19 cellular contexts compared by ENCODE assay signal in the genomic region with DNA sequence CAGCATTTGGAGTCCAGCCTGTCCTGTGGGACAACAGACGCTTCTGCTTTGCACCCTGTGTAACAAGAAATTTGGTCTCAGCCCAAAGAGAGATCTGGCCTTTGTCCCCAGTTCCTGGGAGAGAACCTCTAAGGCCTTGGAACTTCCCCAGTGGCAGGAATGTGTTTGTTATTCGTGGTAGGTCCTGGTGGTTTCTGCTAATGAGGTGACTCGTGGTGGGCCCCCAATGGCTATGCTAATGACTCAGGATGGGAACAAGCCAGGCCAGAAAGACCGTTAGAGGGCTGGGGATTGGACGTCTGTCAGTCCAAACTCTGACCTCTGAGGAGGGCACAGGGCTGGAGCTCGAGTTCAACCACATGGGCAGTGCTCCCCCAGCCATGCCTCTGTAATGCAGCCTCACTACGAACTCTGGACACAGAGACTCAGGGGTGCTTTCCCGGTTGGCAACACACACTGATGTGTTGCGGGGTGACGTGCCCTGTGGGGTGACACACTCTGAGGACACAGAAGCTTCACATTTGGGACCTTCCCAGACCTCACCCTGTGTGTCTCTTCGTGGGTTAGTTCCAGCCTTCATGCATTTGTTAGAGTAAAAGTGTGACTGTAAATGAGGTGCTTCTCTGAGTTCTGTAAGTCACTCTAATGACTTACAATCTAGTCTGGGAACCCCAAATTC. TPM values are rescaled to one million over a fixed set of nuclear protein-coding genes. Genes with fewer than 3 reads are reported as not detected.
DNase-seq lines count a peak whose midpoint lies in the region; ATAC-seq and TF ChIP-seq lines count a peak whose summit lies in the region.
"Had no signal": no experiment of that assay in that cellular context is flagged by ENCODE, and none has a peak within 500 bp of the region (broad histone marks: within the 10 kb centered on the region; RNA-seq: fewer than 3 reads in every experiment).

No MANE protein-coding gene starts in this region.

- no peak overlapping the region for H4K5ac ChIP-seq in mesendoderm (ENCODE audit: low read length)

- peaks cover 3% of the 10 kb centered on the region for H3K27me3 Mint-ChIP-seq in endodermal cell (ENCODE audit: insufficient read depth)

- no peak overlapping the region for H2BK5ac ChIP-seq in mesendoderm (ENCODE audit: low read length)

- no peak overlapping the region for H3K56ac ChIP-seq in mesendoderm (ENCODE audit: low read length)

- H2BK15ac ChIP-seq in mesendoderm (replicated peaks; ENCODE audit: low read depth): no peak overlapping the region

- H3K36me3 ChIP-seq in endodermal cell (ENCODE audit: control insufficient read depth, insufficient read depth, low read length): no peaks in the 10 kb centered on the region
- H3K36me3 ChIP-seq in mesendoderm (ENCODE audit: control insufficient read depth, insufficient read depth, low read length): no peaks in the 10 kb centered on the region
- H3K36me3 ChIP-seq: ovary had no signal

- no peak overlapping the region for H2AK5ac ChIP-seq in mesendoderm (ENCODE audit: low read length)

- H2BK120ac ChIP-seq in mesendoderm (ENCODE audit: low read depth, low read length): no peak overlapping the region

- WGBS in endodermal cell (ENCODE audit: insufficient coverage in 1 of 2, insufficient read length in 1 of 2), 2 experiments: 66 to 69% methylated on average over 7 to 11 of the region's 11 CpGs
- no CpG with 5 or more reads among the region's 11 CpGs for WGBS in mesendoderm (ENCODE audit: extremely low coverage, insufficient coverage, low lambda C conversion rate)

- TF ChIP-seq CTCF in endodermal cell (conservative IDR thresholded peaks at IDR 0.05): peak; percentile 52

- no peak overlapping the region for H3K18ac ChIP-seq in mesendoderm (ENCODE audit: low read length)

- no peak overlapping the region for H3K4me3 Mint-ChIP-seq in endodermal cell

- no peaks in the 10 kb centered on the region for H3K79me2 ChIP-seq in mesendoderm (ENCODE audit: control insufficient read depth, insufficient read depth, low read length)

- H3K27ac ChIP-seq in endodermal cell (ENCODE audit: low read depth, low read length) (no peak overlapping the region), mesendoderm (ENCODE audit: low read depth, low read length) (no peak overlapping the region)
- H3K27ac ChIP-seq: ovary had no signal

- H3K23ac ChIP-seq in mesendoderm (ENCODE audit: low read length): no peak overlapping the region

- H3K9me3 Mint-ChIP-seq in endodermal cell: no peaks in the 10 kb centered on the region

- no peaks in the 10 kb centered on the region for H3K9me3 ChIP-seq in endodermal cell (ENCODE audit: control insufficient read depth, low read length)
- H3K9me3 ChIP-seq: Caco-2, ovary had no signal

- H3K4ac ChIP-seq in mesendoderm (ENCODE audit: low read depth, low read length): no peak overlapping the region

- H3K4me3 ChIP-seq in endodermal cell (ENCODE audit: low read length) (no peak overlapping the region), mesendoderm (ENCODE audit: low read length) (no peak overlapping the region)
- H3K4me3 ChIP-seq: ovary had no signal

- no peak overlapping the region for H4K8ac ChIP-seq in mesendoderm (ENCODE audit: low read depth, low read length)

- H3K36me3 Mint-ChIP-seq in endodermal cell (ENCODE audit: low read depth): no peaks in the 10 kb centered on the region

- H3K9ac ChIP-seq in endodermal cell (ENCODE audit: extremely low read depth, low read length, poor library complexity, severe bottlenecking) (no peak overlapping the region), mesendoderm (ENCODE audit: low read length) (no peak overlapping the region)

- DNase-seq in AG20443 (ENCODE audit: low spot score): peak; percentile 11
- DNase-seq in HS-5 (ENCODE audit: low read depth): peak; percentile 23
- DNase-seq in endodermal cell: peak; percentile 87
- DNase-seq in mesendoderm: peak; percentile 75
- no peak for DNase-seq in DMS53 (lab: John Stamatoyannopoulos, UW)
- no peak for DNase-seq in DMS153 treated with DMSO at 0.1 percent for 48 hours (lab: John Stamatoyannopoulos, UW; ENCODE audit: unreplicated experiment)
- DNase-seq: activated CD4-positive, CD25-positive, alpha-beta regulatory T cell; amygdala; foreskin melanocyte; NCI-H146; ovary had no signal

- H3K27me3 ChIP-seq in endodermal cell (ENCODE audit: control insufficient read depth, insufficient read depth, low read length, poor library complexity, severe bottlenecking) (no peaks in the 10 kb centered on the region), mesendoderm (ENCODE audit: insufficient read depth, low read length, poor library complexity) (no peaks in the 10 kb centered on the region)
- H3K27me3 ChIP-seq: ovary had no signal

- no peaks in the 10 kb centered on the region for H3K79me1 ChIP-seq in mesendoderm (ENCODE audit: low read length)

- peaks cover 4% of the 10 kb centered on the region for H3K4me1 Mint-ChIP-seq in endodermal cell

- no peak overlapping the region for H3K4me2 ChIP-seq in mesendoderm (ENCODE audit: low read length)

- ATAC-seq in HG03469 (IDR thresholded peaks at IDR 0.05; ENCODE audit: unreplicated experiment): no peak
- ATAC-seq in GM18519 (IDR thresholded peaks at IDR 0.05; ENCODE audit: low FRiP score, unreplicated experiment): no peak

- no peak overlapping the region for H3K27ac Mint-ChIP-seq in endodermal cell

- H3K4me1 ChIP-seq in endodermal cell (ENCODE audit: control insufficient read depth, insufficient read depth, low read length) (no peaks in the 10 kb centered on the region), mesendoderm (ENCODE audit: control insufficient read depth, low read depth, low read length) (no peaks in the 10 kb centered on the region)
- H3K4me1 ChIP-seq: Caco-2 had no signal

RNA-seq across cellular contexts. Expression of a gene that starts 38.9 kb away (rescaled TPM):
- total RNA-seq in endodermal cell: under 1 TPM in 1 of 2 donors, not detected in 1; 0.69 TPM
- 0.43 TPM for polyA plus RNA-seq in endodermal cell (2013, experiment 1 of 2)
- not detected for polyA plus RNA-seq in endodermal cell (2013, experiment 2 of 2)
- not detected for polyA plus RNA-seq in mesendoderm (2013, experiment 1 of 2)
- 0.10 TPM for polyA plus RNA-seq in mesendoderm (2013, experiment 2 of 2)
- total RNA-seq: activated CD8-positive, alpha-beta memory T cell treated with anti-CD3 and anti-CD28 coated beads for 36 hours; Caco-2; HT-29; lower leg skin; NCI-H460; temporal lobe had no signal

Comparison
In these comparisons a context has a peak if more than half of its experiments do, and no peak if none do; other contexts are left out.
1. DNase-seq: peak in AG20443 (single experiment), HS-5 (single experiment), endodermal cell (single experiment) and mesendoderm (single experiment); none in DMS53 (single experiment) and DMS153 treated with DMSO at 0.1 percent for 48 hours (single experiment).